8 cellular contexts compared by ENCODE assay signal in genomic region chr7:105353752-105354328, GRCh38. TPM values are rescaled to one million over a fixed set of nuclear protein-coding genes. Genes with fewer than 3 reads are reported as not detected.
DNase-seq lines count a peak whose midpoint lies in the region; ATAC-seq and TF ChIP-seq lines count a peak whose summit lies in the region.

No MANE protein-coding gene starts in this region.

- CTCF ChIA-PET in HEK293 (lab: Yijun Ruan, JAX): interaction anchor here (0.6 kb wide), 1 partner anchor 760 kb away, joined by 5 read pairs; no protein-coding TSS in a partner anchor

- no peak overlapping the region for H3K4me3 Mint-ChIP-seq in activated naive CD8-positive, alpha-beta T cell treated with anti-CD3 and anti-CD28 coated beads, Interleukin-2, amount 10 ng/mL, durations not matched to agents 7 days and 5 days

- H3K4me1 Mint-ChIP-seq in activated naive CD8-positive, alpha-beta T cell treated with anti-CD3 and anti-CD28 coated beads, Interleukin-2, amount 10 ng/mL, durations not matched to agents 7 days and 5 days: peaks cover 36% of the 10 kb centered on the region

- H3K9me3 Mint-ChIP-seq in activated naive CD8-positive, alpha-beta T cell treated with anti-CD3 and anti-CD28 coated beads, Interleukin-2, amount 10 ng/mL, durations not matched to agents 7 days and 5 days: no peaks in the 10 kb centered on the region

- DNase-seq in Ammon's horn (ENCODE audit: low spot score): peak; percentile 33
- DNase-seq in activated naive CD8-positive, alpha-beta T cell treated with anti-CD3 and anti-CD28 coated beads, Interleukin-2, amount 10 ng/mL, durations not matched to agents 7 days and 5 days: no peak
- DNase-seq in medulla oblongata (ENCODE audit: extremely low spot score): peak; percentile 55
- no peak for DNase-seq in epidermal melanocyte (ENCODE audit: insufficient read length, low spot score)
- DNase-seq in midbrain (lab: John Stamatoyannopoulos, UW): no peak

- peaks cover 21% of the 10 kb centered on the region for H3K4me1 ChIP-seq in HEK293 (ENCODE audit: control insufficient read depth, insufficient read depth, low read length)

- no peaks in the 10 kb centered on the region for H3K9me3 ChIP-seq in HEK293 (ENCODE audit: control insufficient read depth, insufficient read depth, low read depth, low read length)

- H3K27ac ChIP-seq in HEK293 (ENCODE audit: extremely low read depth, low read depth, low read length): no peak overlapping the region

- ATAC-seq in activated naive CD8-positive, alpha-beta T cell treated with anti-CD3 and anti-CD28 coated beads, Interleukin-2, amount 10 ng/mL, durations not matched to agents 7 days and 5 days (ENCODE audit: low read depth): no peak
- no peak for ATAC-seq in GM18868 (IDR thresholded peaks at IDR 0.05; ENCODE audit: unreplicated experiment)
- ATAC-seq in GM18870 (IDR thresholded peaks at IDR 0.05; ENCODE audit: unreplicated experiment): no peak

- H3K36me3 Mint-ChIP-seq in activated naive CD8-positive, alpha-beta T cell treated with anti-CD3 and anti-CD28 coated beads, Interleukin-2, amount 10 ng/mL, durations not matched to agents 7 days and 5 days: peaks cover 5% of the 10 kb centered on the region

- peak overlapping the region; percentile 68 for H3K27ac Mint-ChIP-seq in activated naive CD8-positive, alpha-beta T cell treated with anti-CD3 and anti-CD28 coated beads, Interleukin-2, amount 10 ng/mL, durations not matched to agents 7 days and 5 days

- H3K4me3 ChIP-seq in HEK293 (ENCODE audit: low read depth, low read length): no peak overlapping the region

- no peak for TF ChIP-seq CTCF in HEK293 (tag by site-specific recombination; IDR thresholded peaks at IDR 0.05)

- no peaks in the 10 kb centered on the region for H3K27me3 Mint-ChIP-seq in activated naive CD8-positive, alpha-beta T cell treated with anti-CD3 and anti-CD28 coated beads, Interleukin-2, amount 10 ng/mL, durations not matched to agents 7 days and 5 days

- POLR2A ChIA-PET in HEK293 (lab: Yijun Ruan, JAX): no interaction called here
- POLR2A ChIA-PET in activated naive CD8-positive, alpha-beta T cell treated with anti-CD3 and anti-CD28 coated beads, Interleukin-2, amount 10 ng/mL, durations not matched to agents 7 days and 5 days (lab: Charles Lee): no interaction called here

- H3K36me3 ChIP-seq in HEK293 (ENCODE audit: control insufficient read depth in 2 of 2, insufficient read depth in 1 of 2, low read length in 2 of 2): no peaks in the 10 kb centered on the region

TF ChIP-seq in HEK293, 187 proteins besides CTCF, POLR2A, EP300 and RAD21:
- TF ChIP-seq EGR2 (tag by site-specific recombination; IDR thresholded peaks at IDR 0.05; ENCODE audit: low read depth) (peak; percentile 63), ZNF585B (tag by site-specific recombination; IDR thresholded peaks at IDR 0.05) (no peak), ZNF280D (tag by site-specific recombination; IDR thresholded peaks at IDR 0.05) (no peak), TCF7L2 (IDR thresholded peaks at IDR 0.05; ENCODE audit: borderline replicate concordance, low read depth, low read length) (no peak), WT1 (tag by site-specific recombination; IDR thresholded peaks at IDR 0.05) (peak; percentile 16; the same call in 1 of the 2 replicates), TRIM28 (IDR thresholded peaks at IDR 0.05; ENCODE audit: borderline replicate concordance, low read length) (no peak), ZNF335 (tag by site-specific recombination; conservative IDR thresholded peaks at IDR 0.05) (no peak), ZFHX2 (tag by site-specific recombination; conservative IDR thresholded peaks at IDR 0.05) (peak; percentile 53; the same call in 1 of the 2 replicates), ZNF2 (tag by site-specific recombination; IDR thresholded peaks at IDR 0.05) (no peak), ZNF501 (tag by site-specific recombination; IDR thresholded peaks at IDR 0.05) (no peak), ZFP37 (tag by site-specific recombination; IDR thresholded peaks at IDR 0.05) (no peak), KLF1 (tag by site-specific recombination; IDR thresholded peaks at IDR 0.05) (peak; percentile 15; the same call in 1 of the 2 replicates), PATZ1 (tag by site-specific recombination; IDR thresholded peaks at IDR 0.05) (0 out of 2 replicates have a peak, but pooled peaks have one; percentile 12), ZNF510 (tag by site-specific recombination; IDR thresholded peaks at IDR 0.05; ENCODE audit: insufficient replicate concordance) (no peak), HOXA7 (CRISPR knock-in tag; IDR thresholded peaks at IDR 0.05; ENCODE audit: borderline replicate concordance) (no peak)

RNA-seq across cellular contexts. Expression of gene SRPK2, which starts 34.9 kb away (rescaled TPM):
- total RNA-seq in activated naive CD8-positive, alpha-beta T cell treated with anti-CD3 and anti-CD28 coated beads, Interleukin-2, amount 10 ng/mL, durations not matched to agents 7 days and 5 days: 10 to 100 TPM; 38.5 to 41.0 TPM

Comparison
In these comparisons a context has a peak if more than half of its experiments do, and no peak if none do; other contexts are left out.
1. DNase-seq: peak in Ammon's horn (single experiment) and medulla oblongata (single experiment); none in activated naive CD8-positive, alpha-beta T cell treated with anti-CD3 and anti-CD28 coated beads, Interleukin-2, amount 10 ng/mL, durations not matched to agents 7 days and 5 days (single experiment), epidermal melanocyte (single experiment) and midbrain (single experiment).